ENCODE assay signal across 9 cellular contexts in the genomic region with DNA sequence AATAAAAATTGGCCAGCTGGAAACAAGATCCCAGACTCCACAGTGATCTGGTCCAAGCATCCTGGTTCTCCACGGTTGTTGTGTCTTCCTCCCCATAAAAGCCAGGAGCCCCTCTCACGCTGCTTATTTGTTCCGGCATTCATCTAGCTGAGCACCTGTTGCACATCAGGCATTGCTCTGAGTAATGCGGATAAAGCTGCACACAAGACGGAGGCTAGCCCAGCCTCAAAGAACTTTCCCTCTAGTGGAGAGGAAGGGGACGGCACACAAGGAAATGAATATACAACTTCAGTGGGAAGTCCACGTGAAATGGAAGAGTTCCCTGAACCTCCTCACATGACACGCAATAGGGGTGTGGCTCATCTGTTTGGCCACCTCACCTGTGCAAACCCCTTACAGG. TPM values are rescaled to one million over a fixed set of nuclear protein-coding genes. Genes with fewer than 3 reads are reported as not detected.
A peak's percentile ranks its signal among the peaks of the same experiment; 100 is the strongest.
DNase-seq lines count a peak whose midpoint lies in the region; ATAC-seq and TF ChIP-seq lines count a peak whose summit lies in the region.
"Had no signal": no experiment of that assay in that cellular context is flagged by ENCODE, and none has a peak within 500 bp of the region (broad histone marks: within the 10 kb centered on the region; RNA-seq: fewer than 3 reads in every experiment).

No MANE protein-coding gene starts in this region.

- DNase-seq in BE2C, result no peak
- no peak for DNase-seq in HFFc6
- DNase-seq in left lobe of liver (ENCODE audit: low spot score), result no peak
- no peak for DNase-seq in cerebellar nuclear complex (lab: John Stamatoyannopoulos, UW)
- no peak for DNase-seq in activated CD4-positive, alpha-beta memory T cell treated with anti-CD3 and anti-CD28 coated beads for 36 hours
- no peak for DNase-seq in OCI-M1 (lab: John Stamatoyannopoulos, UW)
- DNase-seq: NCI-H1694 treated with DMSO at 0.1 percent for 48 hours had no signal

- intact Hi-C loops in activated CD4-positive, alpha-beta memory T cell treated with anti-CD3 and anti-CD28 coated beads for 36 hours (cut with micrococcal nuclease), result no loop called here

- ATAC-seq in left lobe of liver, result peak; percentile 33
- ATAC-seq in HG03439 (IDR thresholded peaks at IDR 0.05; ENCODE audit: unreplicated experiment), result no peak

- POLR2A ChIA-PET in activated CD4-positive, alpha-beta memory T cell treated with anti-CD3 and anti-CD28 coated beads for 36 hours (lab: Charles Lee), result no interaction called here

- H3K27ac Mint-ChIP-seq in HFFc6, result no peak overlapping the region
- no peak overlapping the region for H3K27ac Mint-ChIP-seq in activated CD4-positive, alpha-beta memory T cell treated with anti-CD3 and anti-CD28 coated beads for 36 hours

- H3K9me3 ChIP-seq in BE2C, result no peaks in the 10 kb centered on the region

- no peak overlapping the region for H3K4me3 Mint-ChIP-seq in HFFc6
- H3K4me3 Mint-ChIP-seq in activated CD4-positive, alpha-beta memory T cell treated with anti-CD3 and anti-CD28 coated beads for 36 hours, result no peak overlapping the region

- CTCF ChIA-PET in activated CD4-positive, alpha-beta memory T cell treated with anti-CD3 and anti-CD28 coated beads for 36 hours (lab: Charles Lee), result interaction anchor here (0.5 kb wide), 1 partner anchor 80 kb away, joined by 3 read pairs; no protein-coding TSS in a partner anchor

- no peaks in the 10 kb centered on the region for H3K9me3 Mint-ChIP-seq in HFFc6
- H3K9me3 Mint-ChIP-seq in activated CD4-positive, alpha-beta memory T cell treated with anti-CD3 and anti-CD28 coated beads for 36 hours, result no peaks in the 10 kb centered on the region

- TF ChIP-seq CTCF in BE2C (IDR thresholded peaks at IDR 0.05; ENCODE audit: low read depth, low read length) (peak; percentile 25; the same call in 1 of the 2 replicates), HFFc6 (IDR thresholded peaks at IDR 0.05) (peak; percentile 71), VCaP (conservative IDR thresholded peaks at IDR 0.05) (peak; percentile 70)

- no peaks in the 10 kb centered on the region for H3K36me3 Mint-ChIP-seq in HFFc6 (ENCODE audit: low read depth)
- no peaks in the 10 kb centered on the region for H3K36me3 Mint-ChIP-seq in activated CD4-positive, alpha-beta memory T cell treated with anti-CD3 and anti-CD28 coated beads for 36 hours

- peaks cover 12% of the 10 kb centered on the region for H3K27me3 Mint-ChIP-seq in HFFc6 (ENCODE audit: insufficient read depth)
- H3K27me3 Mint-ChIP-seq in activated CD4-positive, alpha-beta memory T cell treated with anti-CD3 and anti-CD28 coated beads for 36 hours, result no peaks in the 10 kb centered on the region

- no peaks in the 10 kb centered on the region for H3K36me3 ChIP-seq in BE2C

- H3K4me1 Mint-ChIP-seq in HFFc6 (ENCODE audit: low read depth), result no peaks in the 10 kb centered on the region
- no peaks in the 10 kb centered on the region for H3K4me1 Mint-ChIP-seq in activated CD4-positive, alpha-beta memory T cell treated with anti-CD3 and anti-CD28 coated beads for 36 hours (ENCODE audit: low read depth)

- H3K27me3 ChIP-seq in BE2C, result no peaks in the 10 kb centered on the region

- no peaks in the 10 kb centered on the region for H3K4me1 ChIP-seq in BE2C

- no peak overlapping the region for H3K4me3 ChIP-seq in BE2C (ENCODE audit: low read depth, low read length)

- no peak overlapping the region for H3K27ac ChIP-seq in VCaP

RNA-seq across cellular contexts. Expression of a gene that starts 30.3 kb away (rescaled TPM):
- 133 TPM for polyA plus RNA-seq in BE2C (2012; ENCODE audit: insufficient read depth, insufficient read length, low read depth)
- 10 to 100 TPM; 14.6 to 19.1 (median 15.9) TPM for total RNA-seq in HFFc6 (2021; fragmentation: NEBNext Ultra II Directional; extraction: Animal tissue kit (Norgen Biotek cat#: 25700))
- 2.6 TPM for total RNA-seq in left lobe of liver
- total RNA-seq in activated CD4-positive, alpha-beta memory T cell treated with anti-CD3 and anti-CD28 coated beads for 36 hours, result 10 to 100 TPM; 39.0 to 39.3 TPM

RNA-seq across cellular contexts. Expression of a gene that starts 41.7 kb away (rescaled TPM):
- 63.6 TPM for polyA plus RNA-seq in BE2C (2012; ENCODE audit: insufficient read depth, insufficient read length, low read depth)
- total RNA-seq in HFFc6 (2021; fragmentation: NEBNext Ultra II Directional; extraction: Animal tissue kit (Norgen Biotek cat#: 25700)), result 10 to 100 TPM; 10.5 to 15.9 (median 13.6) TPM
- total RNA-seq in left lobe of liver, result 4.4 TPM
- 1 to 10 TPM; 6.6 to 7.5 TPM for total RNA-seq in activated CD4-positive, alpha-beta memory T cell treated with anti-CD3 and anti-CD28 coated beads for 36 hours
